ENCODE assay signal across 29 cellular contexts in genomic region chr7:71817931-71818330, GRCh38.
"Had no signal": no experiment of that assay in that cellular context is flagged by ENCODE, and none has a peak within 500 bp of the region (broad histone marks: within the 10 kb centered on the region; RNA-seq: fewer than 3 reads in every experiment).

No MANE protein-coding gene starts in this region.

- H3K27me3 Mint-ChIP-seq: naive thymus-derived CD4-positive, alpha-beta T cell; stimulated activated memory B cell treated with anti-CD40 and anti-IgM and Interleukin-4, amounts not matched to agents 10 μg/mL and 1 μg/mL and 100 μg/mL, for 72 hours; stimulated activated naive CD8-positive, alpha-beta T cell treated with anti-CD3 and anti-CD28 coated beads, Interleukin-15, amount 100 ng/mL, for 72 hours had no signal

- H3K36me3 Mint-ChIP-seq: naive thymus-derived CD4-positive, alpha-beta T cell; natural killer cell; neural progenitor cell; stimulated activated memory B cell treated with anti-CD40 and anti-IgM and Interleukin-4, amounts not matched to agents 10 μg/mL and 1 μg/mL and 100 μg/mL, for 72 hours had no signal

- H3K4me2 ChIP-seq: neural progenitor cell had no signal

- H3K4me1 ChIP-seq: neural progenitor cell, parathyroid adenoma, psoas muscle, right lobe of liver, sigmoid colon, suprapubic skin, testis, tibial nerve, upper lobe of left lung, uterus had no signal

- H3K27ac ChIP-seq: neural progenitor cell, ovary, parathyroid adenoma, psoas muscle, right lobe of liver, sigmoid colon, suprapubic skin, testis, tibial nerve, upper lobe of left lung, uterus had no signal

- H3K27ac Mint-ChIP-seq: naive thymus-derived CD4-positive, alpha-beta T cell; natural killer cell; nephron; neural progenitor cell; progenitor cell of endocrine pancreas; stimulated activated memory B cell treated with anti-CD40 and anti-IgM and Interleukin-4, amounts not matched to agents 10 μg/mL and 1 μg/mL and 100 μg/mL, for 72 hours; stimulated activated naive CD8-positive, alpha-beta T cell treated with anti-CD3 and anti-CD28 coated beads, Interleukin-15, amount 100 ng/mL, for 72 hours had no signal

- H3K36me3 ChIP-seq: neural progenitor cell, ovary, right lobe of liver, sigmoid colon, suprapubic skin, tibial nerve, upper lobe of left lung, uterus had no signal

- H3K4me1 Mint-ChIP-seq: naive thymus-derived CD4-positive, alpha-beta T cell; natural killer cell; nephron; neural progenitor cell; stimulated activated memory B cell treated with anti-CD40 and anti-IgM and Interleukin-4, amounts not matched to agents 10 μg/mL and 1 μg/mL and 100 μg/mL, for 72 hours; stimulated activated naive CD8-positive, alpha-beta T cell treated with anti-CD3 and anti-CD28 coated beads, Interleukin-15, amount 100 ng/mL, for 72 hours had no signal

- FAIRE-seq: small intestine had no signal

- DNase-seq: naive thymus-derived CD4-positive, alpha-beta T cell; natural killer cell; occipital lobe; ovary; posterior cingulate gyrus; psoas muscle; right cardiac atrium; right lobe of liver; sigmoid colon; small intestine; stimulated activated CD4-positive, alpha-beta T cell treated with anti-CD3 and anti-CD28 coated beads, Interleukin-1b, Interleukin-23, amount 100 ng/mL, for 48 hours; stimulated activated CD4-positive, alpha-beta T cell treated with anti-CD3 and anti-CD28 coated beads, Interleukin-4, amount 100 ng/mL, for 1 hour; stimulated activated CD4-positive, alpha-beta T cell treated with anti-CD3 and anti-CD28 coated beads, Interleukin-4, amount 100 ng/mL, for 4 hours; stimulated activated CD8-positive, alpha-beta memory T cell treated with anti-CD3 and anti-CD28 coated beads, Interleukin-4, amount 100 ng/mL, for 48 hours; stimulated activated naive CD4-positive, alpha-beta T cell; stimulated activated naive CD8-positive, alpha-beta T cell treated with anti-CD3 and anti-CD28 coated beads, Interleukin-15, amount 100 ng/mL, for 72 hours; stimulated activated naive CD8-positive, alpha-beta T cell treated with anti-CD3 and anti-CD28 coated beads, Interleukin-15, Interleukin-2, amounts not matched to agents 100 U/mL and 50 U/mL, for 24 hours; substantia nigra; testis; trophoblast cell; upper lobe of left lung; uterus had no signal

- H3K9ac ChIP-seq: neural progenitor cell, parathyroid adenoma had no signal

- H3K4me3 ChIP-seq: neural progenitor cell, ovary, psoas muscle, right lobe of liver, sigmoid colon, suprapubic skin, testis, tibial nerve, upper lobe of left lung, uterus had no signal

- H3K4me3 Mint-ChIP-seq: naive thymus-derived CD4-positive, alpha-beta T cell; natural killer cell; nephron; neural progenitor cell; stimulated activated memory B cell treated with anti-CD40 and anti-IgM and Interleukin-4, amounts not matched to agents 10 μg/mL and 1 μg/mL and 100 μg/mL, for 72 hours; stimulated activated naive CD8-positive, alpha-beta T cell treated with anti-CD3 and anti-CD28 coated beads, Interleukin-15, amount 100 ng/mL, for 72 hours had no signal

- H3K27me3 ChIP-seq: neural progenitor cell, ovary, right lobe of liver, sigmoid colon, suprapubic skin, testis, tibial nerve, upper lobe of left lung, uterus had no signal

- ATAC-seq: naive thymus-derived CD4-positive, alpha-beta T cell; natural killer cell; psoas muscle; right cardiac atrium; right lobe of liver; stimulated activated memory B cell treated with anti-CD40 and anti-IgM and Interleukin-4, amounts not matched to agents 10 μg/mL and 1 μg/mL and 100 μg/mL, for 72 hours; stimulated activated naive CD8-positive, alpha-beta T cell treated with anti-CD3 and anti-CD28 coated beads, Interleukin-15, amount 100 ng/mL, for 72 hours; stimulated activated naive CD8-positive, alpha-beta T cell treated with anti-CD3 and anti-CD28 coated beads, Interleukin-15, Interleukin-2, amounts not matched to agents 100 U/mL and 50 U/mL, for 24 hours had no signal

- H3K79me2 ChIP-seq: parathyroid adenoma had no signal

- H2AFZ ChIP-seq: neural progenitor cell, parathyroid adenoma had no signal

- H3K9me3 ChIP-seq: ovary, psoas muscle, right lobe of liver, suprapubic skin, testis, upper lobe of left lung, uterus had no signal
